Comparison of ENCODE assay signal across 2 cellular contexts in genomic region chr16:66408181-66409048, GRCh38.
TF ChIP-seq lines count a peak whose summit lies in the region.

No MANE protein-coding gene starts in this region.

TF ChIP-seq in HEK293, 187 proteins besides CTCF, POLR2A, EP300 and RAD21:
- peak; percentile 87 for TF ChIP-seq ZBTB11 (tag by site-specific recombination; conservative IDR thresholded peaks at IDR 0.05; ENCODE audit: low read depth)
- peak; percentile 38; the same call in 1 of the 2 replicates for TF ChIP-seq GLIS1 (tag by site-specific recombination; IDR thresholded peaks at IDR 0.05)
- TF ChIP-seq ZNF548 (tag by site-specific recombination; IDR thresholded peaks at IDR 0.05): no peak
- TF ChIP-seq ZNF140 (tag by site-specific recombination; IDR thresholded peaks at IDR 0.05): no peak
- TF ChIP-seq, protein P1, sequence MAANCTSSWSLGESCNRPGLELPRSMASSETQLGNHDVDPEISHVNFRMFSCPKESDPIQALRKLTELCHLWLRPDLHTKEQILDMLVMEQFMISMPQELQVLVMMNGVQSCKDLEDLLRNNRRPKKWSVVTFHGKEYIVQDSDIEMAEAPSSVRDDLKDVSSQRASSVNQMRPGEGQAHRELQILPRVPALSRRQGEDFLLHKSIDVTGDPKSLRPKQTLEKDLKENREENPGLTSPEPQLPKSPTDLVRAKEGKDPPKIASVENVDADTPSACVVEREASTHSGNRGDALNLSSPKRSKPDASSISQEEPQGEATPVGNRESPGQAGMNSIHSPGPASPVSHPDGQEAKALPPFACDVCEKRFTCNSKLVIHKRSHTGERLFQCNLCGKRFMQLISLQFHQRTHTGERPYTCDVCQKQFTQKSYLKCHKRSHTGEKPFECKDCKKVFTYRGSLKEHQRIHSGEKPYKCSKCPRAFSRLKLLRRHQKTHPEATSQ (tag by site-specific recombination; IDR thresholded peaks at IDR 0.05): no peak
- no peak for TF ChIP-seq ZEB2 (tag by site-specific recombination; IDR thresholded peaks at IDR 0.05)

TF ChIP-seq in K562, 482 proteins besides CTCF, POLR2A, EP300 and RAD21:
- TF ChIP-seq ZBTB11 (CRISPR knock-in tag; IDR thresholded peaks at IDR 0.05) (peak in 2 of 3 experiments; percentile 61 to 91; a peak in 4 of 6 replicates), SPI1 (IDR thresholded peaks at IDR 0.05; ENCODE audit: borderline replicate concordance, low read depth, low read length) (no peak), MEIS2 (IDR thresholded peaks at IDR 0.05; ENCODE audit: partially characterized antibody) (peak; percentile 6), ZNF589 (CRISPR knock-in tag; IDR thresholded peaks at IDR 0.05; ENCODE audit: low read depth) (0 out of 2 replicates have a peak, but pooled peaks have one; percentile 31), TCF7L2 (IDR thresholded peaks at IDR 0.05; ENCODE audit: low read depth, low read length) (no peak), FOSL1 (tag; conservative IDR thresholded peaks at IDR 0.05) (peak; percentile 47; the same call in 1 of the 2 replicates), ZNF263 (CRISPR knock-in tag; IDR thresholded peaks at IDR 0.05; ENCODE audit: borderline replicate concordance) (peak; percentile 16; the same call in 1 of the 2 replicates), STAG1 (CRISPR knock-in tag; IDR thresholded peaks at IDR 0.05; ENCODE audit: borderline replicate concordance) (no peak), JUND (IDR thresholded peaks at IDR 0.05; ENCODE audit: borderline replicate concordance, low read depth, low read length) (0 out of 2 replicates have a peak, but pooled peaks have one; percentile 24), JUND (tag; IDR thresholded peaks at IDR 0.05; ENCODE audit: borderline replicate concordance, low read depth, low read length) (no peak), NCOA4 (IDR thresholded peaks at IDR 0.05; ENCODE audit: partially characterized antibody) (no peak), ELF1 (tag; IDR thresholded peaks at IDR 0.05) (peak; percentile 41; the same call in 1 of the 2 replicates), TGIF2 (CRISPR knock-in tag; IDR thresholded peaks at IDR 0.05) (no peak), GABPA (tag; conservative IDR thresholded peaks at IDR 0.05; ENCODE audit: low read depth) (peak; percentile 79)
- TF ChIP-seq, protein P2, sequence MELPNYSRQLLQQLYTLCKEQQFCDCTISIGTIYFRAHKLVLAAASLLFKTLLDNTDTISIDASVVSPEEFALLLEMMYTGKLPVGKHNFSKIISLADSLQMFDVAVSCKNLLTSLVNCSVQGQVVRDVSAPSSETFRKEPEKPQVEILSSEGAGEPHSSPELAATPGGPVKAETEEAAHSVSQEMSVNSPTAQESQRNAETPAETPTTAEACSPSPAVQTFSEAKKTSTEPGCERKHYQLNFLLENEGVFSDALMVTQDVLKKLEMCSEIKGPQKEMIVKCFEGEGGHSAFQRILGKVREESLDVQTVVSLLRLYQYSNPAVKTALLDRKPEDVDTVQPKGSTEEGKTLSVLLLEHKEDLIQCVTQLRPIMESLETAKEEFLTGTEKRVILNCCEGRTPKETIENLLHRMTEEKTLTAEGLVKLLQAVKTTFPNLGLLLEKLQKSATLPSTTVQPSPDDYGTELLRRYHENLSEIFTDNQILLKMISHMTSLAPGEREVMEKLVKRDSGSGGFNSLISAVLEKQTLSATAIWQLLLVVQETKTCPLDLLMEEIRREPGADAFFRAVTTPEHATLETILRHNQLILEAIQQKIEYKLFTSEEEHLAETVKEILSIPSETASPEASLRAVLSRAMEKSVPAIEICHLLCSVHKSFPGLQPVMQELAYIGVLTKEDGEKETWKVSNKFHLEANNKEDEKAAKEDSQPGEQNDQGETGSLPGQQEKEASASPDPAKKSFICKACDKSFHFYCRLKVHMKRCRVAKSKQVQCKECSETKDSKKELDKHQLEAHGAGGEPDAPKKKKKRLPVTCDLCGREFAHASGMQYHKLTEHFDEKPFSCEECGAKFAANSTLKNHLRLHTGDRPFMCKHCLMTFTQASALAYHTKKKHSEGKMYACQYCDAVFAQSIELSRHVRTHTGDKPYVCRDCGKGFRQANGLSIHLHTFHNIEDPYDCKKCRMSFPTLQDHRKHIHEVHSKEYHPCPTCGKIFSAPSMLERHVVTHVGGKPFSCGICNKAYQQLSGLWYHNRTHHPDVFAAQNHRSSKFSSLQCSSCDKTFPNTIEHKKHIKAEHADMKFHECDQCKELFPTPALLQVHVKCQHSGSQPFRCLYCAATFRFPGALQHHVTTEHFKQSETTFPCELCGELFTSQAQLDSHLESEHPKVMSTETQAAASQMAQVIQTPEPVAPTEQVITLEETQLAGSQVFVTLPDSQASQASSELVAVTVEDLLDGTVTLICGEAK (IDR thresholded peaks at IDR 0.05): peak; percentile 71
- TF ChIP-seq, protein P2 (CRISPR knock-in tag; IDR thresholded peaks at IDR 0.05): no peak
- TF ChIP-seq, protein P3, sequence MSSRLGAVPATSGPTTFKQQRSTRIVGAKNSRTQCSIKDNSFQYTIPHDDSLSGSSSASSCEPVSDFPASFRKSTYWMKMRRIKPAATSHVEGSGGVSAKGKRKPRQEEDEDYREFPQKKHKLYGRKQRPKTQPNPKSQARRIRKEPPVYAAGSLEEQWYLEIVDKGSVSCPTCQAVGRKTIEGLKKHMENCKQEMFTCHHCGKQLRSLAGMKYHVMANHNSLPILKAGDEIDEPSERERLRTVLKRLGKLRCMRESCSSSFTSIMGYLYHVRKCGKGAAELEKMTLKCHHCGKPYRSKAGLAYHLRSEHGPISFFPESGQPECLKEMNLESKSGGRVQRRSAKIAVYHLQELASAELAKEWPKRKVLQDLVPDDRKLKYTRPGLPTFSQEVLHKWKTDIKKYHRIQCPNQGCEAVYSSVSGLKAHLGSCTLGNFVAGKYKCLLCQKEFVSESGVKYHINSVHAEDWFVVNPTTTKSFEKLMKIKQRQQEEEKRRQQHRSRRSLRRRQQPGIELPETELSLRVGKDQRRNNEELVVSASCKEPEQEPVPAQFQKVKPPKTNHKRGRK (tag; IDR thresholded peaks at IDR 0.05): no peak
